In genomic region chr5:120734033-120734432, GRCh38 we compare ENCODE assay signal across 21 cellular contexts.
DNase-seq lines count a peak whose midpoint lies in the region; ATAC-seq and TF ChIP-seq lines count a peak whose summit lies in the region.
"Had no signal": no experiment of that assay in that cellular context is flagged by ENCODE, and none has a peak within 500 bp of the region (broad histone marks: within the 10 kb centered on the region; RNA-seq: fewer than 3 reads in every experiment).

No MANE protein-coding gene starts in this region.

- no peaks in the 10 kb centered on the region for H3K27me3 ChIP-seq in DND-41 (ENCODE audit: insufficient read depth, low read length, poor library complexity)
- H3K27me3 ChIP-seq: heart left ventricle, thyroid gland had no signal

- ATAC-seq in DND-41 (ENCODE audit: insufficient read depth, low read depth) (no peak; the same call in 2 of the 3 replicates), HG03565 (IDR thresholded peaks at IDR 0.05; ENCODE audit: unreplicated experiment) (no peak)
- ATAC-seq: activated CD8-positive, alpha-beta memory T cell treated with anti-CD3 and anti-CD28 coated beads, Interleukin-2, amount 10 ng/mL, durations not matched to agents 7 days and 5 days; heart left ventricle; K562 had no signal

- H3K27ac Mint-ChIP-seq in HFFc6: peak overlapping the region; percentile 4; the same call in 1 of the 2 replicates
- no peak overlapping the region for H3K27ac Mint-ChIP-seq in progenitor cell of endocrine pancreas
- H3K27ac Mint-ChIP-seq: activated CD8-positive, alpha-beta memory T cell treated with anti-CD3 and anti-CD28 coated beads, Interleukin-2, amount 10 ng/mL, durations not matched to agents 7 days and 5 days had no signal

- H3K4me1 Mint-ChIP-seq in HFFc6 (ENCODE audit: low read depth) (peaks cover 12% of the 10 kb centered on the region), progenitor cell of endocrine pancreas (ENCODE audit: low read depth) (no peaks in the 10 kb centered on the region)
- H3K4me1 Mint-ChIP-seq: activated CD8-positive, alpha-beta memory T cell treated with anti-CD3 and anti-CD28 coated beads, Interleukin-2, amount 10 ng/mL, durations not matched to agents 7 days and 5 days had no signal

- TF ChIP-seq CTCF in DND-41 (IDR thresholded peaks at IDR 0.05; ENCODE audit: borderline replicate concordance, extremely low read depth, low read length, poor library complexity, severe bottlenecking) (no peak), HFFc6 (IDR thresholded peaks at IDR 0.05) (no peak), GM10266 (IDR thresholded peaks at IDR 0.05; ENCODE audit: control insufficient read depth, insufficient read depth, low read depth, missing control alignments) (no peak), progenitor cell of endocrine pancreas (IDR thresholded peaks at IDR 0.05; ENCODE audit: unreplicated experiment) (no peak)

- no peaks in the 10 kb centered on the region for H3K36me3 ChIP-seq in DND-41 (ENCODE audit: insufficient read depth, low read length)
- H3K36me3 ChIP-seq: heart left ventricle, thyroid gland had no signal

- no peak overlapping the region for H3K27ac ChIP-seq in DND-41 (ENCODE audit: low read length)
- H3K27ac ChIP-seq: epithelial cell of prostate, heart left ventricle, thyroid gland had no signal

- no peak overlapping the region for H3K4me2 ChIP-seq in DND-41 (ENCODE audit: insufficient read depth, low read length)

- H3K4me3 Mint-ChIP-seq in HFFc6: no peak overlapping the region
- H3K4me3 Mint-ChIP-seq in progenitor cell of endocrine pancreas (ENCODE audit: low read depth): no peak overlapping the region
- H3K4me3 Mint-ChIP-seq: activated CD8-positive, alpha-beta memory T cell treated with anti-CD3 and anti-CD28 coated beads, Interleukin-2, amount 10 ng/mL, durations not matched to agents 7 days and 5 days had no signal

- H3K79me2 ChIP-seq in DND-41 (ENCODE audit: insufficient read depth, low read length): no peaks in the 10 kb centered on the region

- H3K4me3 ChIP-seq in DND-41 (ENCODE audit: low read depth in 1 of 2, low read length in 2 of 2): no peak overlapping the region
- H3K4me3 ChIP-seq: heart left ventricle, K562, thyroid gland had no signal

- H3K9me3 ChIP-seq in DND-41 (ENCODE audit: insufficient read depth, low read length, severe bottlenecking): no peaks in the 10 kb centered on the region
- H3K9me3 ChIP-seq: heart left ventricle, thyroid gland had no signal

- no peak for DNase-seq in DND-41
- no peak for DNase-seq in HFFc6
- DNase-seq in cerebellum (ENCODE audit: low spot score): peak; percentile 73
- DNase-seq in islet precursor cell: peak; percentile 57
- no peak for DNase-seq in GM10266 (ENCODE audit: extremely low spot score)
- no peak for DNase-seq in T-helper 1 cell
- DNase-seq in progenitor cell of endocrine pancreas (ENCODE audit: low spot score, unreplicated experiment): no peak
- DNase-seq: activated CD8-positive, alpha-beta memory T cell treated with anti-CD3 and anti-CD28 coated beads, Interleukin-2, amount 10 ng/mL, durations not matched to agents 7 days and 5 days; activated effector memory CD4-positive, alpha-beta T cell treated with anti-CD3 and anti-CD28 coated beads, Interleukin-2, amount 50 U/mL, for 16 hours; cortex of kidney; midbrain; NCI-H1092 treated with DMSO at 0.1 percent for 48 hours; NK-92 treated with Interleukin-12 subunit alpha and Interleukin-12 subunit beta, amount 100 ng/mL, for 24 hours; occipital lobe; stimulated activated CD4-positive, alpha-beta T cell treated with anti-CD3 and anti-CD28 coated beads, Interleukin-4, amount 100 ng/mL, for 24 hours; stimulated activated CD8-positive, alpha-beta memory T cell treated with anti-CD3 and anti-CD28 coated beads, Interleukin-4, amount 100 ng/mL, for 48 hours; thyroid gland had no signal

- H3K36me3 Mint-ChIP-seq in HFFc6 (ENCODE audit: low read depth): no peaks in the 10 kb centered on the region
- no peaks in the 10 kb centered on the region for H3K36me3 Mint-ChIP-seq in progenitor cell of endocrine pancreas (ENCODE audit: insufficient read depth)
- H3K36me3 Mint-ChIP-seq: activated CD8-positive, alpha-beta memory T cell treated with anti-CD3 and anti-CD28 coated beads, Interleukin-2, amount 10 ng/mL, durations not matched to agents 7 days and 5 days had no signal

- H4K20me1 ChIP-seq in DND-41 (ENCODE audit: insufficient read depth, low read length): no peaks in the 10 kb centered on the region

- H3K27me3 Mint-ChIP-seq in HFFc6 (ENCODE audit: insufficient read depth) (no peaks in the 10 kb centered on the region), progenitor cell of endocrine pancreas (no peaks in the 10 kb centered on the region)
- H3K27me3 Mint-ChIP-seq: activated CD8-positive, alpha-beta memory T cell treated with anti-CD3 and anti-CD28 coated beads, Interleukin-2, amount 10 ng/mL, durations not matched to agents 7 days and 5 days had no signal

- H3K9me3 Mint-ChIP-seq in HFFc6 (no peaks in the 10 kb centered on the region), progenitor cell of endocrine pancreas (ENCODE audit: low read depth) (no peaks in the 10 kb centered on the region)

- peak overlapping the region; percentile 38; the same call in 1 of the 2 replicates for H2AFZ ChIP-seq in DND-41 (ENCODE audit: low read depth, low read length)

- no peak overlapping the region for H3K9ac ChIP-seq in DND-41 (ENCODE audit: low read depth, low read length)

- H3K4me1 ChIP-seq in DND-41 (ENCODE audit: insufficient read depth, low read length): no peaks in the 10 kb centered on the region
- H3K4me1 ChIP-seq: heart left ventricle, thyroid gland had no signal

Comparison
In these comparisons a context has a peak if more than half of its experiments do, and no peak if none do; other contexts are left out.
1. DNase-seq: peak in cerebellum (single experiment) and islet precursor cell (single experiment); none in DND-41 (single experiment), HFFc6 (single experiment), GM10266 (single experiment), T-helper 1 cell (0 of 5) and progenitor cell of endocrine pancreas (single experiment).